Comparison of ENCODE assay signal across 8 cellular contexts in the genomic region with DNA sequence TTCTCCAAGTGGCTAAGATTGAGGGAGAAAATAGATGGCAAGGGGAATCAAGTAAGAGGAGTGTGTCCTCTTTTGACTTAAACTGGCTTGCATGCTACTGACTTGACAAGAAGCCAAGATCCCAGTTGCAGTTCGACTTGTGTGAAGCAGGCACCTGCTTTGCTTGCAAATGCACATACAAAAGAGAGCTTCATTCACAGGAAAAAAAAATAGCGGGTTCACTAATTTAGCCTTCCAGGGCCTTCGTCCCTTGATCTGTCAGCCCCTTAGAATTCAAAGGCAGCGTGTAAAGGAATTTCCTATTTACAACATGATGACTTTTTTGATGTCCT.
A peak's percentile ranks its signal among the peaks of the same experiment; 100 is the strongest.
DNase-seq lines count a peak whose midpoint lies in the region; ATAC-seq lines count a peak whose summit lies in the region.

No MANE protein-coding gene starts in this region.

- peaks cover 76% of the 10 kb centered on the region for H3K36me3 ChIP-seq in CD4-positive, CD25-positive, alpha-beta regulatory T cell (ENCODE audit: control insufficient read depth, insufficient read depth, low read length)
- no peaks in the 10 kb centered on the region for H3K36me3 ChIP-seq in H7 (replicated peaks; ENCODE audit: control insufficient read depth, insufficient read depth, low read length)

- no peaks in the 10 kb centered on the region for H3K27me3 Mint-ChIP-seq in CD4-positive, CD25-positive, alpha-beta regulatory T cell

- peaks cover 58% of the 10 kb centered on the region for H3K36me3 Mint-ChIP-seq in CD4-positive, CD25-positive, alpha-beta regulatory T cell

- H3K4me3 ChIP-seq in CD4-positive, CD25-positive, alpha-beta regulatory T cell (ENCODE audit: low read depth, low read length) = peak overlapping the region; percentile 82
- H3K4me3 ChIP-seq in H7 (ENCODE audit: insufficient read depth, low read depth, low read length) = no peak overlapping the region

- peaks cover 97% of the 10 kb centered on the region for H3K4me1 ChIP-seq in CD4-positive, CD25-positive, alpha-beta regulatory T cell (ENCODE audit: control insufficient read depth, insufficient read depth, low read length, poor library complexity, severe bottlenecking)

- peak in 1 of 3 donors; percentile 16 for DNase-seq in CD4-positive, CD25-positive, alpha-beta regulatory T cell
- DNase-seq in dermis blood vessel endothelial cell (peak; percentile 86), H7 (no peak), NCI-H2227 (lab: John Stamatoyannopoulos, UW; ENCODE audit: unreplicated experiment) (no peak), NCI-H128 (lab: John Stamatoyannopoulos, UW; ENCODE audit: unreplicated experiment) (no peak)
- DNase-seq in activated CD4-positive, alpha-beta T cell treated with anti-CD3 and anti-CD28 coated beads, Interleukin-2, amount 50 U/mL, for 1 hour = no peak

- peaks cover 45 to 99% (median 89%) of the 10 kb centered on the region in 4 donors for H3K4me1 Mint-ChIP-seq in CD4-positive, CD25-positive, alpha-beta regulatory T cell

- ATAC-seq in CD4-positive, CD25-positive, alpha-beta regulatory T cell (ENCODE audit: low read depth in 2 of 2) = no peak
- ATAC-seq in GM19397 (IDR thresholded peaks at IDR 0.05; ENCODE audit: unreplicated experiment) (peak; percentile 34), HG03196 (IDR thresholded peaks at IDR 0.05; ENCODE audit: unreplicated experiment) (peak; percentile 22)

- no peaks in the 10 kb centered on the region for H3K27me3 ChIP-seq in CD4-positive, CD25-positive, alpha-beta regulatory T cell (ENCODE audit: control insufficient read depth, insufficient read depth, low read length)
- no peaks in the 10 kb centered on the region for H3K27me3 ChIP-seq in H7 (ENCODE audit: control insufficient read depth, insufficient read depth, low read length)

- peak overlapping the region; percentile 79 to 97 (median 96) for H3K27ac Mint-ChIP-seq in CD4-positive, CD25-positive, alpha-beta regulatory T cell

- H3K9me3 Mint-ChIP-seq in CD4-positive, CD25-positive, alpha-beta regulatory T cell = no peaks in the 10 kb centered on the region

- H3K27ac ChIP-seq in CD4-positive, CD25-positive, alpha-beta regulatory T cell (ENCODE audit: insufficient read depth, low read length, poor library complexity, severe bottlenecking) = peak overlapping the region; percentile 76

- no peaks in the 10 kb centered on the region for H3K9me3 ChIP-seq in CD4-positive, CD25-positive, alpha-beta regulatory T cell (ENCODE audit: control insufficient read depth in 2 of 2, low read length in 2 of 2)

- H3K4me3 Mint-ChIP-seq in CD4-positive, CD25-positive, alpha-beta regulatory T cell = peak overlapping the region; percentile 78 to 90 (median 85)

Comparison
In these comparisons a context has a peak if more than half of its experiments do, and no peak if none do; other contexts are left out.
1. ATAC-seq: peak in GM19397 (single experiment) and HG03196 (single experiment); none in CD4-positive, CD25-positive, alpha-beta regulatory T cell (0 of 2).